In genomic region chr6:23414922-23415321, GRCh38 we compare ENCODE assay signal across 9 cellular contexts.
"Had no signal": no experiment of that assay in that cellular context is flagged by ENCODE, and none has a peak within 500 bp of the region (broad histone marks: within the 10 kb centered on the region; RNA-seq: fewer than 3 reads in every experiment).

No MANE protein-coding gene starts in this region.

- H2AFZ ChIP-seq: GM23248 had no signal

- DNase-seq: GOT3, H7, HFFc6, KBM-7 had no signal

- ATAC-seq: HCT116 had no signal

- H3K9me3 ChIP-seq: HAP-1 had no signal

- H3K4me1 ChIP-seq: HAP-1 had no signal

- H3K27me3 Mint-ChIP-seq: IgD-negative memory B cell had no signal

- H3K27ac Mint-ChIP-seq: HFFc6, IgD-negative memory B cell had no signal

- H3K27ac ChIP-seq: GM23248, HL-60 had no signal

- H3K4me3 Mint-ChIP-seq: HFFc6, IgD-negative memory B cell had no signal

- H3K36me3 ChIP-seq: HAP-1 had no signal

- H3K4me1 Mint-ChIP-seq: IgD-negative memory B cell had no signal

- H3K4me3 ChIP-seq: GM23248, HAP-1 had no signal

- H3K9ac ChIP-seq: GM23248 had no signal

- H3K36me3 Mint-ChIP-seq: IgD-negative memory B cell had no signal
